Comparison of ENCODE assay signal across 2 cellular contexts in the genomic region with DNA sequence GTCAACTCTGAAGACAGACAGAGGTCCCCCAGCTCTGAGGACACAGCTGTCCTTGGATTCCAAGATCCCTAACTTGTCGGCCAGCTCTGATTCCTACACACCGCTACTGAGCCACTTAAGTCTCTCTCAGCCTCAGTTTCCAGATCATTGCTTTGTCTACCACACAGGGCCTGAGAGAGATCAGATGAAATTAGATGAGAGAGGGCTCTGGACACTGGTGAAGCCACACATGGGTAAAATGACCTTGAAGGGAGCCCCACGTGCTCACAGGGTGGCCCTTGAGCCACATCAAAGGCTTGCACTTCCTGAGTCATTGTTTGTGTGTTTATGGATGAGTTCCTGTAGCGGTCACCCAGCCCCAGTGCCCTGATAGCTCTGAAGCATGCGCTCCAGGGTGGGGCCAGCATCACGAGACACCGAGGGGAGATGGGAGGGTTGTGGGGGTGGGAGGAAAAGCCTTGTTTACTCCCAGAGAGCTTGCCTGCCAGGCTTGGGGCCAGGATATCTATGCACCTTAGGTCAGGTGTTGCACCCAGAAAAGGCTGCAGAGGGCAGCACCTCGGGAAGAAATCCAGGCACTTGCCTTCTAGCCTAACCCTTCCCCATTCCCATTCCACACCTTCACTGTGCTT.
TF ChIP-seq lines count a peak whose summit lies in the region.

No MANE protein-coding gene starts in this region.

TF ChIP-seq in K562, 482 proteins besides CTCF, POLR2A, EP300 and RAD21 (continued from another document and continues in another):
- TF ChIP-seq, protein P1, sequence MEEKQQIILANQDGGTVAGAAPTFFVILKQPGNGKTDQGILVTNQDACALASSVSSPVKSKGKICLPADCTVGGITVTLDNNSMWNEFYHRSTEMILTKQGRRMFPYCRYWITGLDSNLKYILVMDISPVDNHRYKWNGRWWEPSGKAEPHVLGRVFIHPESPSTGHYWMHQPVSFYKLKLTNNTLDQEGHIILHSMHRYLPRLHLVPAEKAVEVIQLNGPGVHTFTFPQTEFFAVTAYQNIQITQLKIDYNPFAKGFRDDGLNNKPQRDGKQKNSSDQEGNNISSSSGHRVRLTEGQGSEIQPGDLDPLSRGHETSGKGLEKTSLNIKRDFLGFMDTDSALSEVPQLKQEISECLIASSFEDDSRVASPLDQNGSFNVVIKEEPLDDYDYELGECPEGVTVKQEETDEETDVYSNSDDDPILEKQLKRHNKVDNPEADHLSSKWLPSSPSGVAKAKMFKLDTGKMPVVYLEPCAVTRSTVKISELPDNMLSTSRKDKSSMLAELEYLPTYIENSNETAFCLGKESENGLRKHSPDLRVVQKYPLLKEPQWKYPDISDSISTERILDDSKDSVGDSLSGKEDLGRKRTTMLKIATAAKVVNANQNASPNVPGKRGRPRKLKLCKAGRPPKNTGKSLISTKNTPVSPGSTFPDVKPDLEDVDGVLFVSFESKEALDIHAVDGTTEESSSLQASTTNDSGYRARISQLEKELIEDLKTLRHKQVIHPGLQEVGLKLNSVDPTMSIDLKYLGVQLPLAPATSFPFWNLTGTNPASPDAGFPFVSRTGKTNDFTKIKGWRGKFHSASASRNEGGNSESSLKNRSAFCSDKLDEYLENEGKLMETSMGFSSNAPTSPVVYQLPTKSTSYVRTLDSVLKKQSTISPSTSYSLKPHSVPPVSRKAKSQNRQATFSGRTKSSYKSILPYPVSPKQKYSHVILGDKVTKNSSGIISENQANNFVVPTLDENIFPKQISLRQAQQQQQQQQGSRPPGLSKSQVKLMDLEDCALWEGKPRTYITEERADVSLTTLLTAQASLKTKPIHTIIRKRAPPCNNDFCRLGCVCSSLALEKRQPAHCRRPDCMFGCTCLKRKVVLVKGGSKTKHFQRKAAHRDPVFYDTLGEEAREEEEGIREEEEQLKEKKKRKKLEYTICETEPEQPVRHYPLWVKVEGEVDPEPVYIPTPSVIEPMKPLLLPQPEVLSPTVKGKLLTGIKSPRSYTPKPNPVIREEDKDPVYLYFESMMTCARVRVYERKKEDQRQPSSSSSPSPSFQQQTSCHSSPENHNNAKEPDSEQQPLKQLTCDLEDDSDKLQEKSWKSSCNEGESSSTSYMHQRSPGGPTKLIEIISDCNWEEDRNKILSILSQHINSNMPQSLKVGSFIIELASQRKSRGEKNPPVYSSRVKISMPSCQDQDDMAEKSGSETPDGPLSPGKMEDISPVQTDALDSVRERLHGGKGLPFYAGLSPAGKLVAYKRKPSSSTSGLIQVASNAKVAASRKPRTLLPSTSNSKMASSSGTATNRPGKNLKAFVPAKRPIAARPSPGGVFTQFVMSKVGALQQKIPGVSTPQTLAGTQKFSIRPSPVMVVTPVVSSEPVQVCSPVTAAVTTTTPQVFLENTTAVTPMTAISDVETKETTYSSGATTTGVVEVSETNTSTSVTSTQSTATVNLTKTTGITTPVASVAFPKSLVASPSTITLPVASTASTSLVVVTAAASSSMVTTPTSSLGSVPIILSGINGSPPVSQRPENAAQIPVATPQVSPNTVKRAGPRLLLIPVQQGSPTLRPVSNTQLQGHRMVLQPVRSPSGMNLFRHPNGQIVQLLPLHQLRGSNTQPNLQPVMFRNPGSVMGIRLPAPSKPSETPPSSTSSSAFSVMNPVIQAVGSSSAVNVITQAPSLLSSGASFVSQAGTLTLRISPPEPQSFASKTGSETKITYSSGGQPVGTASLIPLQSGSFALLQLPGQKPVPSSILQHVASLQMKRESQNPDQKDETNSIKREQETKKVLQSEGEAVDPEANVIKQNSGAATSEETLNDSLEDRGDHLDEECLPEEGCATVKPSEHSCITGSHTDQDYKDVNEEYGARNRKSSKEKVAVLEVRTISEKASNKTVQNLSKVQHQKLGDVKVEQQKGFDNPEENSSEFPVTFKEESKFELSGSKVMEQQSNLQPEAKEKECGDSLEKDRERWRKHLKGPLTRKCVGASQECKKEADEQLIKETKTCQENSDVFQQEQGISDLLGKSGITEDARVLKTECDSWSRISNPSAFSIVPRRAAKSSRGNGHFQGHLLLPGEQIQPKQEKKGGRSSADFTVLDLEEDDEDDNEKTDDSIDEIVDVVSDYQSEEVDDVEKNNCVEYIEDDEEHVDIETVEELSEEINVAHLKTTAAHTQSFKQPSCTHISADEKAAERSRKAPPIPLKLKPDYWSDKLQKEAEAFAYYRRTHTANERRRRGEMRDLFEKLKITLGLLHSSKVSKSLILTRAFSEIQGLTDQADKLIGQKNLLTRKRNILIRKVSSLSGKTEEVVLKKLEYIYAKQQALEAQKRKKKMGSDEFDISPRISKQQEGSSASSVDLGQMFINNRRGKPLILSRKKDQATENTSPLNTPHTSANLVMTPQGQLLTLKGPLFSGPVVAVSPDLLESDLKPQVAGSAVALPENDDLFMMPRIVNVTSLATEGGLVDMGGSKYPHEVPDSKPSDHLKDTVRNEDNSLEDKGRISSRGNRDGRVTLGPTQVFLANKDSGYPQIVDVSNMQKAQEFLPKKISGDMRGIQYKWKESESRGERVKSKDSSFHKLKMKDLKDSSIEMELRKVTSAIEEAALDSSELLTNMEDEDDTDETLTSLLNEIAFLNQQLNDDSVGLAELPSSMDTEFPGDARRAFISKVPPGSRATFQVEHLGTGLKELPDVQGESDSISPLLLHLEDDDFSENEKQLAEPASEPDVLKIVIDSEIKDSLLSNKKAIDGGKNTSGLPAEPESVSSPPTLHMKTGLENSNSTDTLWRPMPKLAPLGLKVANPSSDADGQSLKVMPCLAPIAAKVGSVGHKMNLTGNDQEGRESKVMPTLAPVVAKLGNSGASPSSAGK (IDR thresholded peaks at IDR 0.05), result peak; percentile 89
- TF ChIP-seq PTRF (tag; IDR thresholded peaks at IDR 0.05) (no peak), E2F3 (CRISPR knock-in tag; IDR thresholded peaks at IDR 0.05) (no peak), FOXA3 (CRISPR knock-in tag; conservative IDR thresholded peaks at IDR 0.05 in 1 of 2, IDR thresholded peaks at IDR 0.05 in 1 of 2) (peak in 1 of 2 experiments; percentile 70; a peak in 2 of 4 replicates), FOXK2 (conservative IDR thresholded peaks at IDR 0.05 in 1 of 2, IDR thresholded peaks at IDR 0.05 in 1 of 2; ENCODE audit: low read depth in 2 of 2) (peak; percentile 80 to 86), TAF7 (tag; IDR thresholded peaks at IDR 0.05) (no peak), ZNF512 (tag; IDR thresholded peaks at IDR 0.05) (no peak), ZNF76 (CRISPR knock-in tag; IDR thresholded peaks at IDR 0.05; ENCODE audit: borderline replicate concordance) (no peak)

TF ChIP-seq in HepG2, 621 proteins besides CTCF, POLR2A, EP300 and RAD21 (continued from another document and continues in another):
- TF ChIP-seq FUBP1 (CRISPR knock-in tag; IDR thresholded peaks at IDR 0.05; ENCODE audit: borderline replicate concordance) (0 out of 2 replicates have a peak, but pooled peaks have one; percentile 89), ZNF136 (CRISPR knock-in tag; IDR thresholded peaks at IDR 0.05; ENCODE audit: low read depth) (0 out of 2 replicates have a peak, but pooled peaks have one; percentile 74), KMT2B (CRISPR knock-in tag; IDR thresholded peaks at IDR 0.05) (peak; percentile 72), ZNF17 (CRISPR knock-in tag; IDR thresholded peaks at IDR 0.05) (no peak), ZNF207 (IDR thresholded peaks at IDR 0.05; ENCODE audit: borderline replicate concordance) (no peak; the same call in 1 of the 2 replicates), ZNF343 (CRISPR knock-in tag; IDR thresholded peaks at IDR 0.05) (peak; percentile 91), HMG20A (CRISPR knock-in tag; IDR thresholded peaks at IDR 0.05; ENCODE audit: borderline replicate concordance) (peak; percentile 100), TCF7 (IDR thresholded peaks at IDR 0.05; ENCODE audit: low read depth) (peak; percentile 99), GABPB1 (CRISPR knock-in tag; IDR thresholded peaks at IDR 0.05) (peak; percentile 79), CHD4 (IDR thresholded peaks at IDR 0.05; ENCODE audit: borderline replicate concordance, low read length) (no peak), ZNF737 (CRISPR knock-in tag; IDR thresholded peaks at IDR 0.05; ENCODE audit: borderline replicate concordance) (peak; percentile 91; the same call in 1 of the 2 replicates), ZFY (CRISPR knock-in tag; IDR thresholded peaks at IDR 0.05) (peak; percentile 73), YEATS4 (CRISPR knock-in tag; IDR thresholded peaks at IDR 0.05; ENCODE audit: borderline replicate concordance) (peak; percentile 86), ZNF784 (CRISPR knock-in tag; IDR thresholded peaks at IDR 0.05; ENCODE audit: borderline replicate concordance) (peak; percentile 94), ZNF616 (CRISPR knock-in tag; IDR thresholded peaks at IDR 0.05; ENCODE audit: low read depth) (no peak), POGZ (CRISPR knock-in tag; IDR thresholded peaks at IDR 0.05) (peak; percentile 95), ZSCAN22 (CRISPR knock-in tag; IDR thresholded peaks at IDR 0.05) (peak; percentile 59; the same call in 1 of the 2 replicates), LBX2 (CRISPR knock-in tag; IDR thresholded peaks at IDR 0.05; ENCODE audit: borderline replicate concordance) (no peak), ZBTB3 (CRISPR knock-in tag; IDR thresholded peaks at IDR 0.05; ENCODE audit: borderline replicate concordance, low read depth) (peak; percentile 89; the same call in 1 of the 2 replicates), ZMYM2 (CRISPR knock-in tag; IDR thresholded peaks at IDR 0.05) (peak; percentile 95), POLR2G (IDR thresholded peaks at IDR 0.05; ENCODE audit: low read depth, low read length) (peak; percentile 40; the same call in 1 of the 2 replicates), ZSCAN29 (CRISPR knock-in tag; conservative IDR thresholded peaks at IDR 0.05) (no peak), BATF2 (CRISPR knock-in tag; IDR thresholded peaks at IDR 0.05) (no peak), ZFP41 (CRISPR knock-in tag; IDR thresholded peaks at IDR 0.05; ENCODE audit: borderline replicate concordance) (0 out of 2 replicates have a peak, but pooled peaks have one; percentile 74), SP4 (CRISPR knock-in tag; IDR thresholded peaks at IDR 0.05) (peak; percentile 83), FLYWCH1 (CRISPR knock-in tag; IDR thresholded peaks at IDR 0.05) (no peak)
- TF ChIP-seq, protein P2, sequence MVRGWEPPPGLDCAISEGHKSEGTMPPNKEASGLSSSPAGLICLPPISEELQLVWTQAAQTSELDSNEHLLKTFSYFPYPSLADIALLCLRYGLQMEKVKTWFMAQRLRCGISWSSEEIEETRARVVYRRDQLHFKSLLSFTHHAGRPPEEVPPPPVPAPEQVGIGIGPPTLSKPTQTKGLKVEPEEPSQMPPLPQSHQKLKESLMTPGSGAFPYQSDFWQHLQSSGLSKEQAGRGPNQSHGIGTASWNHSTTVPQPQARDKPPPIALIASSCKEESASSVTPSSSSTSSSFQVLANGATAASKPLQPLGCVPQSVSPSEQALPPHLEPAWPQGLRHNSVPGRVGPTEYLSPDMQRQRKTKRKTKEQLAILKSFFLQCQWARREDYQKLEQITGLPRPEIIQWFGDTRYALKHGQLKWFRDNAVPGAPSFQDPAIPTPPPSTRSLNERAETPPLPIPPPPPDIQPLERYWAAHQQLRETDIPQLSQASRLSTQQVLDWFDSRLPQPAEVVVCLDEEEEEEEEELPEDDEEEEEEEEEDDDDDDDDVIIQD (CRISPR knock-in tag; IDR thresholded peaks at IDR 0.05; ENCODE audit: low read depth), result peak; percentile 99
- TF ChIP-seq, protein P3, sequence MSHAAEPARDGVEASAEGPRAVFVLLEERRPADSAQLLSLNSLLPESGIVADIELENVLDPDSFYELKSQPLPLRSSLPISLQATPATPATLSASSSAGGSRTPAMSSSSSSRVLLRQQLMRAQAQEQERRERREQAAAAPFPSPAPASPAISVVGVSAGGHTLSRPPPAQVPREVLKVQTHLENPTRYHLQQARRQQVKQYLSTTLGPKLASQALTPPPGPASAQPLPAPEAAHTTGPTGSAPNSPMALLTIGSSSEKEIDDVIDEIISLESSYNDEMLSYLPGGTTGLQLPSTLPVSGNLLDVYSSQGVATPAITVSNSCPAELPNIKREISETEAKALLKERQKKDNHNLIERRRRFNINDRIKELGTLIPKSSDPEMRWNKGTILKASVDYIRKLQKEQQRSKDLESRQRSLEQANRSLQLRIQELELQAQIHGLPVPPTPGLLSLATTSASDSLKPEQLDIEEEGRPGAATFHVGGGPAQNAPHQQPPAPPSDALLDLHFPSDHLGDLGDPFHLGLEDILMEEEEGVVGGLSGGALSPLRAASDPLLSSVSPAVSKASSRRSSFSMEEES (CRISPR knock-in tag; IDR thresholded peaks at IDR 0.05), result peak; percentile 100
- TF ChIP-seq, protein P4, sequence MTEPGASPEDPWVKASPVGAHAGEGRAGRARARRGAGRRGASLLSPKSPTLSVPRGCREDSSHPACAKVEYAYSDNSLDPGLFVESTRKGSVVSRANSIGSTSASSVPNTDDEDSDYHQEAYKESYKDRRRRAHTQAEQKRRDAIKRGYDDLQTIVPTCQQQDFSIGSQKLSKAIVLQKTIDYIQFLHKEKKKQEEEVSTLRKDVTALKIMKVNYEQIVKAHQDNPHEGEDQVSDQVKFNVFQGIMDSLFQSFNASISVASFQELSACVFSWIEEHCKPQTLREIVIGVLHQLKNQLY (CRISPR knock-in tag; IDR thresholded peaks at IDR 0.05), result peak; percentile 100
